Comparison of ENCODE assay signal across 8 cellular contexts in the genomic region with DNA sequence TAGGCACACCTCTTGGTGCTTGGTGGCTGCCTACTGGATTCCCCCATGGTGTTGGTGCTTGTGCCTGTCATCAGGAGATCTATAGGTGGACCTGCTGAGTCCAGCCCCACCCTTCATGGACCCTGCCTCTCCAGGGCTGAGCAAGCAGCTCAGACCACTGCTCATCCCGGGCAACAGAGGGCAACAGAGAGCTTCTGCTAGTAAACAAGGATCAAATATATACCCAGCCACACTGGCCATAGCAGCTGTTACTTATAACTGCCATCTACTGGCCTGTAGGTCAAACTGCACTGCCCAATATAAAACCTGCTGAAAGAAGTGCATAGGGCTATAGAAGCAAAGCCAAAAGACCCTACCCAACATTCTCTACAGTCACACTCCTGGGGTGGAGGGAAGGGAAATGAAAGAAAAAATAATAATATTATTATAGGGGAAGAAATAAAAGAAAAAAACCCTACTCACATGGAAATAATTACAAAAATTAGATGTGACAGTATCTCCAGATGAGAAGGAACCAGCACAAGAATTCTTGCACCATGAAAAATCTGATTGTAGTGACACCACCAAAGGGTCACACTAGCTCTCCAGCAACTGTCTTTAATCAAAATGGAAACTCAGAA. TPM values are rescaled to one million over a fixed set of nuclear protein-coding genes. Genes with fewer than 3 reads are reported as not detected.
DNase-seq lines count a peak whose midpoint lies in the region; ATAC-seq and TF ChIP-seq lines count a peak whose summit lies in the region.

No MANE protein-coding gene starts in this region.

- H3K4me1 ChIP-seq in trophoblast cell (ENCODE audit: control insufficient read depth in 1 of 2, insufficient read depth in 2 of 2, low read length in 2 of 2): no peaks in the 10 kb centered on the region

- no peak overlapping the region for H4K12ac ChIP-seq in trophoblast cell (ENCODE audit: low read depth, low read length)

- H3K79me1 ChIP-seq in trophoblast cell (ENCODE audit: low read length): no peaks in the 10 kb centered on the region

- no peak overlapping the region for H3K4me2 ChIP-seq in trophoblast cell (ENCODE audit: low read length)

- ATAC-seq in HG02610 (IDR thresholded peaks at IDR 0.05; ENCODE audit: unreplicated experiment): peak; percentile 100
- ATAC-seq in WTC11: peak; percentile 100

- no peak overlapping the region for H2BK120ac ChIP-seq in trophoblast cell (ENCODE audit: insufficient read depth, low read length, poor library complexity)

- no peaks in the 10 kb centered on the region for H3K36me3 ChIP-seq in trophoblast cell (ENCODE audit: control insufficient read depth in 1 of 2, insufficient read depth in 2 of 2, low read length in 2 of 2)

- H3K4ac ChIP-seq in trophoblast cell (ENCODE audit: low read depth, low read length): no peak overlapping the region

- no peak overlapping the region for H2BK12ac ChIP-seq in trophoblast cell (ENCODE audit: low read length)

- H3K27me3 Mint-ChIP-seq in WTC11 (ENCODE audit: low read depth): peaks cover 44% of the 10 kb centered on the region

- H3K27ac ChIP-seq in dorsolateral prefrontal cortex: no peak overlapping the region
- H3K27ac ChIP-seq in trophoblast cell (ENCODE audit: low read depth, low read length): no peak overlapping the region

- H3K14ac ChIP-seq in trophoblast cell (ENCODE audit: low read length): no peak overlapping the region

- no CpG with 5 or more reads among the region's 1 CpG for WGBS in trophoblast cell (ENCODE audit: extremely low coverage, insufficient coverage, insufficient read length)

- H3K23ac ChIP-seq in trophoblast cell (ENCODE audit: low read length): no peak overlapping the region

- H3K27me3 ChIP-seq in dorsolateral prefrontal cortex: no peaks in the 10 kb centered on the region
- no peaks in the 10 kb centered on the region for H3K27me3 ChIP-seq in trophoblast cell (ENCODE audit: insufficient read depth, low read length)

- H3K18ac ChIP-seq in trophoblast cell (ENCODE audit: low read length): no peak overlapping the region

- DNase-seq in activated gamma-delta T cell treated with Interleukin-2 at 50 U/mL for 16 hours: peak; percentile 41
- DNase-seq in activated gamma-delta T cell (lab: John Stamatoyannopoulos, UW): no peak
- DNase-seq in NAMALWA (ENCODE audit: low spot score): peak; percentile 94
- DNase-seq in WTC11 (ENCODE audit: low spot score): peak; percentile 68
- DNase-seq in dorsolateral prefrontal cortex: no peak
- DNase-seq in trophoblast cell: peak; percentile 36 to 77
- DNase-seq in midbrain (lab: John Stamatoyannopoulos, UW): no peak

- H3K4me1 Mint-ChIP-seq in WTC11: no peaks in the 10 kb centered on the region

- CTCF ChIA-PET in WTC11 (lab: Charles Lee): interaction anchor here (0.5 to 2.2 kb wide), 39 partner anchors 9 to 689 kb away, joined by 3 to 14 read pairs (median 4); partner anchors contain the start of genes GRM8 and ZNF800

- H2AFZ ChIP-seq in trophoblast cell (ENCODE audit: insufficient read depth, low read length, poor library complexity): no peak overlapping the region

- TF ChIP-seq CTCF in WTC11 (IDR thresholded peaks at IDR 0.05) (peak; percentile 72), dorsolateral prefrontal cortex (IDR thresholded peaks at IDR 0.05 in 54 of 56, conservative IDR thresholded peaks at IDR 0.05 in 2 of 56; ENCODE audit: low read depth in 1 of 56, partially characterized antibody in 56 of 56) (peak in 35 of 56 donors; percentile 5 to 50 (median 27))

- H3K79me2 ChIP-seq in trophoblast cell (ENCODE audit: control insufficient read depth, insufficient read depth, low read length, poor library complexity): no peaks in the 10 kb centered on the region

- H4K8ac ChIP-seq in trophoblast cell (ENCODE audit: low read depth, low read length): no peak overlapping the region

- no peak overlapping the region for H3K9ac ChIP-seq in trophoblast cell (ENCODE audit: low read length)

- H3K36me3 Mint-ChIP-seq in WTC11: peaks cover 2% of the 10 kb centered on the region

- no peak overlapping the region for H2BK5ac ChIP-seq in trophoblast cell (ENCODE audit: low read depth, low read length, poor library complexity)

- H3K27ac Mint-ChIP-seq in WTC11: no peak overlapping the region

- POLR2A ChIA-PET in WTC11 (lab: Charles Lee): no interaction called here

- no peak overlapping the region for H4K91ac ChIP-seq in trophoblast cell (ENCODE audit: low read depth, low read length)

- no peak overlapping the region for H3K4me3 Mint-ChIP-seq in WTC11

- H2AK5ac ChIP-seq in trophoblast cell (ENCODE audit: low read length): no peak overlapping the region

- intact Hi-C loops in dorsolateral prefrontal cortex (cut with DNase I): no loop called here

- peaks cover 35% of the 10 kb centered on the region for H3K9me3 Mint-ChIP-seq in WTC11

- peaks cover 13% of the 10 kb centered on the region for H3K9me3 ChIP-seq in trophoblast cell (ENCODE audit: insufficient read depth, low read depth, low read length)

- no peak overlapping the region for H3K4me3 ChIP-seq in dorsolateral prefrontal cortex
- no peak overlapping the region for H3K4me3 ChIP-seq in trophoblast cell (ENCODE audit: low read depth, low read length)

TF ChIP-seq in WTC11, 78 proteins besides CTCF, POLR2A, EP300 and RAD21:
- TF ChIP-seq E2F1 (CRISPR knock-in tag; IDR thresholded peaks at IDR 0.05) (no peak), FOXK1 (CRISPR knock-in tag; IDR thresholded peaks at IDR 0.05) (peak; percentile 55; the same call in 1 of the 2 replicates), NFE2L1 (CRISPR knock-in tag; IDR thresholded peaks at IDR 0.05) (no peak), ZNF232 (CRISPR knock-in tag; IDR thresholded peaks at IDR 0.05) (no peak)

RNA-seq across cellular contexts. Expression of gene ZNF800, which starts 54.9 kb away (rescaled TPM):
- total RNA-seq in WTC11 (2021): 5.7 to 7.0 TPM (median 6.2 TPM) in 3 replicates
- 10 to 100 TPM; 34.6 to 62.9 (median 48.6) TPM for total RNA-seq in dorsolateral prefrontal cortex
- 21.1 and 23.8 TPM in 2 replicates for polyA plus RNA-seq in trophoblast cell (2013)

Comparison
In these comparisons a context has a peak if more than half of its experiments do, and no peak if none do; other contexts are left out.
1. DNase-seq: peak in activated gamma-delta T cell treated with Interleukin-2 at 50 U/mL for 16 hours (single experiment), NAMALWA (single experiment), WTC11 (single experiment) and trophoblast cell (2 of 2); none in activated gamma-delta T cell (single experiment), dorsolateral prefrontal cortex (0 of 10) and midbrain (single experiment).